ENCODE assay signal across 1 cellular context in the genomic region with DNA sequence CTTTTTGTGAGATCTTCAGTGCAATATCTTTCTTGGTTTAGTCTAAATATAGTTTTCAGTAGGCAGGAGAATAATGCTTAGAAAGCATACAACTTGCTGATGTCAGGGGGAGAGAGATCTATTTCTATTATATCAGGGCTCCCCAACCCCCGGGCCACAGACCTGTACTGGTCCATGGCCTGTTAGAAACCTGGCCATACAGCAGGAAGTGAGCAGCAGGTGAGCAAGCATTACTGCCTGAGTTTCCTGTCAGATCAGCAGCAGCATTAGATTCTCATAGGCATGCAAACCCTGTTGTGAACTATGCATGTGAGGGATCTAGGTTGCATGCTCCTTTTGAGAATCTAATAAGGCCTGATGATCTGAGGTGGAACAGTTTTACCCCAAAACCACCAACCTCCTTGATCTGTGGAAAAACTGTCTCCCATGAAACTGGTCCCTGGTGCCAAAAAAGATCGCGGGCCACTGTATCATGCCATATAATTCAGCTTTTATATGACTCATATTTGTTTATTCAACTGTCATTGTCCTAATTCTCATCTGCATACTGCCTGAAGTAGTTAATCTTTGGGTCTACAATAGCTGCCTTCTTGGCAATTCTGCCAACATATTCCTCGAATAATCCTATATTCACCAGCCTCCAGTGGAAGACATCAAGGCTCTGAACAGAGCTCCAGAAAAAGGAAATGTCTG.
TF ChIP-seq lines count a peak whose summit lies in the region.

No MANE protein-coding gene starts in this region.

TF ChIP-seq in GM12878, 131 proteins besides CTCF, POLR2A, EP300 and RAD21 (continued from another document):
- TF ChIP-seq, protein P1, sequence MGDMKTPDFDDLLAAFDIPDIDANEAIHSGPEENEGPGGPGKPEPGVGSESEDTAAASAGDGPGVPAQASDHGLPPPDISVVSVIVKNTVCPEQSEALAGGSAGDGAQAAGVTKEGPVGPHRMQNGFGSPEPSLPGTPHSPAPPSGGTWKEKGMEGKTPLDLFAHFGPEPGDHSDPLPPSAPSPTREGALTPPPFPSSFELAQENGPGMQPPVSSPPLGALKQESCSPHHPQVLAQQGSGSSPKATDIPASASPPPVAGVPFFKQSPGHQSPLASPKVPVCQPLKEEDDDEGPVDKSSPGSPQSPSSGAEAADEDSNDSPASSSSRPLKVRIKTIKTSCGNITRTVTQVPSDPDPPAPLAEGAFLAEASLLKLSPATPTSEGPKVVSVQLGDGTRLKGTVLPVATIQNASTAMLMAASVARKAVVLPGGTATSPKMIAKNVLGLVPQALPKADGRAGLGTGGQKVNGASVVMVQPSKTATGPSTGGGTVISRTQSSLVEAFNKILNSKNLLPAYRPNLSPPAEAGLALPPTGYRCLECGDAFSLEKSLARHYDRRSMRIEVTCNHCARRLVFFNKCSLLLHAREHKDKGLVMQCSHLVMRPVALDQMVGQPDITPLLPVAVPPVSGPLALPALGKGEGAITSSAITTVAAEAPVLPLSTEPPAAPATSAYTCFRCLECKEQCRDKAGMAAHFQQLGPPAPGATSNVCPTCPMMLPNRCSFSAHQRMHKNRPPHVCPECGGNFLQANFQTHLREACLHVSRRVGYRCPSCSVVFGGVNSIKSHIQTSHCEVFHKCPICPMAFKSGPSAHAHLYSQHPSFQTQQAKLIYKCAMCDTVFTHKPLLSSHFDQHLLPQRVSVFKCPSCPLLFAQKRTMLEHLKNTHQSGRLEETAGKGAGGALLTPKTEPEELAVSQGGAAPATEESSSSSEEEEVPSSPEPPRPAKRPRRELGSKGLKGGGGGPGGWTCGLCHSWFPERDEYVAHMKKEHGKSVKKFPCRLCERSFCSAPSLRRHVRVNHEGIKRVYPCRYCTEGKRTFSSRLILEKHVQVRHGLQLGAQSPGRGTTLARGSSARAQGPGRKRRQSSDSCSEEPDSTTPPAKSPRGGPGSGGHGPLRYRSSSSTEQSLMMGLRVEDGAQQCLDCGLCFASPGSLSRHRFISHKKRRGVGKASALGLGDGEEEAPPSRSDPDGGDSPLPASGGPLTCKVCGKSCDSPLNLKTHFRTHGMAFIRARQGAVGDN (IDR thresholded peaks at IDR 0.05) = no peak
- TF ChIP-seq RB1 (IDR thresholded peaks at IDR 0.05; ENCODE audit: borderline replicate concordance) (no peak), CREB1 (IDR thresholded peaks at IDR 0.05; ENCODE audit: low read depth) (no peak), RFX5 (IDR thresholded peaks at IDR 0.05; ENCODE audit: low read depth, low read length) (no peak), MTA3 (IDR thresholded peaks at IDR 0.05; ENCODE audit: borderline replicate concordance, low read length) (no peak), YY1 (IDR thresholded peaks at IDR 0.05; ENCODE audit: low read depth, low read length) (no peak), IKZF2 (IDR thresholded peaks at IDR 0.05) (no peak), MYB (IDR thresholded peaks at IDR 0.05; ENCODE audit: borderline replicate concordance, low read depth, low read length) (no peak), WRNIP1 (IDR thresholded peaks at IDR 0.05; ENCODE audit: borderline replicate concordance, low read depth, low read length) (no peak), CUX1 (IDR thresholded peaks at IDR 0.05; ENCODE audit: insufficient replicate concordance, low read depth, low read length) (no peak)
- TF ChIP-seq, protein P2, sequence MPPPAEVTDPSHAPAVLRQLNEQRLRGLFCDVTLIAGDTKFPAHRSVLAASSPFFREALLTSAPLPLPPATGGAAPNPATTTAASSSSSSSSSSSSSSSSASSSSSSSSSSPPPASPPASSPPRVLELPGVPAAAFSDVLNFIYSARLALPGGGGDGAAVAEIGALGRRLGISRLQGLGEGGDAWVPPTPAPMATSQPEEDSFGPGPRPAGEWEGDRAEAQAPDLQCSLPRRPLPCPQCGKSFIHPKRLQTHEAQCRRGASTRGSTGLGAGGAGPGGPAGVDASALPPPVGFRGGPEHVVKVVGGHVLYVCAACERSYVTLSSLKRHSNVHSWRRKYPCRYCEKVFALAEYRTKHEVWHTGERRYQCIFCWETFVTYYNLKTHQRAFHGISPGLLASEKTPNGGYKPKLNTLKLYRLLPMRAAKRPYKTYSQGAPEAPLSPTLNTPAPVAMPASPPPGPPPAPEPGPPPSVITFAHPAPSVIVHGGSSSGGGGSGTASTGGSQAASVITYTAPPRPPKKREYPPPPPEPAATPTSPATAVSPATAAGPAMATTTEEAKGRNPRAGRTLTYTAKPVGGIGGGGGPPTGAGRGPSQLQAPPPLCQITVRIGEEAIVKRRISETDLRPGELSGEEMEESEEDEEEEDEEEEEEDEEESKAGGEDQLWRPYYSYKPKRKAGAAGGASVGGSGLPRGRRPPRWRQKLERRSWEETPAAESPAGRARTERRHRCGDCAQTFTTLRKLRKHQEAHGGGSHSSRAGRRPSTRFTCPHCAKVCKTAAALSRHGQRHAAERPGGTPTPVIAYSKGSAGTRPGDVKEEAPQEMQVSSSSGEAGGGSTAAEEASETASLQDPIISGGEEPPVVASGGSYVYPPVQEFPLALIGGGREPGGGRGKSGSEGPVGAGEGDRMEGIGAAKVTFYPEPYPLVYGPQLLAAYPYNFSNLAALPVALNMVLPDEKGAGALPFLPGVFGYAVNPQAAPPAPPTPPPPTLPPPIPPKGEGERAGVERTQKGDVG (CRISPR knock-in tag; IDR thresholded peaks at IDR 0.05) = no peak
